21 cellular contexts compared by ENCODE assay signal in genomic region chr1:25832336-25833037, GRCh38. TPM values are rescaled to one million over a fixed set of nuclear protein-coding genes. Genes with fewer than 3 reads are reported as not detected.
DNase-seq lines count a peak whose midpoint lies in the region; ATAC-seq and TF ChIP-seq lines count a peak whose summit lies in the region.
"Had no signal": no experiment of that assay in that cellular context is flagged by ENCODE, and none has a peak within 500 bp of the region (broad histone marks: within the 10 kb centered on the region; RNA-seq: fewer than 3 reads in every experiment).

No MANE protein-coding gene starts in this region.

- H3K27me3 ChIP-seq in mammary epithelial cell (ENCODE audit: insufficient read depth, low read length): no peaks in the 10 kb centered on the region
- no peaks in the 10 kb centered on the region for H3K27me3 ChIP-seq in muscle layer of duodenum (ENCODE audit: low read depth, low read length)
- H3K27me3 ChIP-seq: body of pancreas had no signal

- TF ChIP-seq CTCF in OCI-LY7 (conservative IDR thresholded peaks at IDR 0.05; ENCODE audit: low read length): no peak
- no peak for TF ChIP-seq CTCF in mammary epithelial cell (conservative IDR thresholded peaks at IDR 0.05 in 1 of 2, IDR thresholded peaks at IDR 0.05 in 1 of 2; ENCODE audit: extremely low read depth in 1 of 2, insufficient read depth in 1 of 2, low read depth in 1 of 2, low read length in 2 of 2)

- H3K36me3 ChIP-seq in OCI-LY7 (ENCODE audit: insufficient read depth, low read length) (peaks cover 97% of the 10 kb centered on the region), mammary epithelial cell (ENCODE audit: insufficient read depth, low read length) (peaks cover 30% of the 10 kb centered on the region), muscle layer of duodenum (ENCODE audit: control insufficient read depth in 1 of 2, insufficient read depth in 2 of 2, low read length in 2 of 2) (peaks cover 50 to 65% of the 10 kb centered on the region in 2 donors)

- no peak overlapping the region for H3K9ac ChIP-seq in mammary epithelial cell (ENCODE audit: insufficient read depth, low read length)
- H3K9ac ChIP-seq: KMS-11 had no signal

- H2AFZ ChIP-seq in OCI-LY7 (ENCODE audit: low read length) (no peak overlapping the region), mammary epithelial cell (ENCODE audit: low read depth, low read length) (no peak overlapping the region)

- ATAC-seq in HG03039 (IDR thresholded peaks at IDR 0.05; ENCODE audit: unreplicated experiment): no peak
- ATAC-seq: body of pancreas had no signal

- H4K20me1 ChIP-seq in OCI-LY7 (ENCODE audit: insufficient read depth, low read length): no peaks in the 10 kb centered on the region
- no peaks in the 10 kb centered on the region for H4K20me1 ChIP-seq in mammary epithelial cell (ENCODE audit: insufficient read depth, low read length)

- 99% methylated on average over 6 of the region's 6 CpGs for WGBS in mammary epithelial cell (ENCODE audit: low coverage, missing lambda C conversion rate)

- H3K9me2 ChIP-seq in OCI-LY7 (ENCODE audit: insufficient read depth, low read length): no peaks in the 10 kb centered on the region

- no peaks in the 10 kb centered on the region for H3K9me3 ChIP-seq in OCI-LY7 (ENCODE audit: low read length)
- no peaks in the 10 kb centered on the region for H3K9me3 ChIP-seq in mammary epithelial cell (replicated peaks; ENCODE audit: insufficient read depth, low read length)
- no peaks in the 10 kb centered on the region for H3K9me3 ChIP-seq in muscle layer of duodenum (ENCODE audit: control insufficient read depth in 1 of 2, low read length in 2 of 2)
- H3K9me3 ChIP-seq: body of pancreas had no signal

- H3K4me3 ChIP-seq in OCI-LY7 (ENCODE audit: low read depth, low read length, poor library complexity, severe bottlenecking) (no peak overlapping the region), mammary epithelial cell (replicated peaks in 1 of 3; ENCODE audit: insufficient read depth in 1 of 3, low read depth in 2 of 3, low read length in 3 of 3) (no peak overlapping the region), muscle layer of duodenum (ENCODE audit: low read depth in 1 of 2, low read length in 2 of 2) (no peak overlapping the region)
- H3K4me3 ChIP-seq: body of pancreas had no signal

- TSS peak; percentile 70 for BruUV-seq in OCI-LY7 (replicated peaks; lab: Mats Ljungman, UMichigan)
- TSS peak; percentile 47 for BruUV-seq in mammary epithelial cell (replicated peaks; lab: Mats Ljungman, UMichigan)

- dilution Hi-C loops in mammary epithelial cell (cut with HindIII; ENCODE audit: low sequenced_read_pairs): no loop called here

- no peak overlapping the region for H3K4me2 ChIP-seq in OCI-LY7 (ENCODE audit: low read length)
- no peak overlapping the region for H3K4me2 ChIP-seq in mammary epithelial cell (ENCODE audit: insufficient read depth, low read depth, low read length)
- H3K4me2 ChIP-seq: KMS-11 had no signal

- H3K27ac ChIP-seq in OCI-LY7 (ENCODE audit: low read depth, low read length, poor library complexity, severe bottlenecking) (no peak overlapping the region), mammary epithelial cell (ENCODE audit: insufficient read depth, low read depth, low read length) (no peak overlapping the region), muscle layer of duodenum (ENCODE audit: low read length) (peak overlapping the region; percentile 35)
- H3K27ac ChIP-seq: KMS-11, WERI-Rb-1 had no signal

- H3K4me1 ChIP-seq in OCI-LY7 (ENCODE audit: insufficient read depth, low read length, poor library complexity, severe bottlenecking) (no peaks in the 10 kb centered on the region), mammary epithelial cell (ENCODE audit: insufficient read depth, low read length) (no peaks in the 10 kb centered on the region), muscle layer of duodenum (ENCODE audit: control insufficient read depth in 1 of 2, insufficient read depth in 2 of 2, low read length in 2 of 2) (no peaks in the 10 kb centered on the region)

- CTCF ChIA-PET in OCI-LY7 (lab: Charles Lee; ENCODE audit: unreplicated experiment): interaction anchor here (0.5 kb wide), 1 partner anchor 165 kb away, joined by 3 read pairs; no protein-coding TSS in a partner anchor
- CTCF ChIA-PET in mammary epithelial cell (lab: Charles Lee; ENCODE audit: low non-redundant PET): interaction anchor here (0.7 kb wide), 1 partner anchor 224 kb away, joined by 3 read pairs; no protein-coding TSS in a partner anchor

- DNase-seq in EH (ENCODE audit: low read depth): peak; percentile 22
- no peak for DNase-seq in OCI-LY7 (ENCODE audit: low spot score)
- DNase-seq in mammary epithelial cell: peak; percentile 38
- no peak for DNase-seq in foreskin melanocyte
- no peak for DNase-seq in NCI-H446 treated with DMSO at 0.1 percent for 48 hours (lab: John Stamatoyannopoulos, UW)
- DNase-seq in NCI-H2171 (lab: John Stamatoyannopoulos, UW): no peak
- DNase-seq: activated CD8-positive, alpha-beta memory T cell treated with anti-CD3 and anti-CD28 coated beads, Interleukin-2, amount 50 U/mL, for 4 hours; activated naive CD8-positive, alpha-beta T cell treated with anti-CD3 and anti-CD28 coated beads, Interleukin-2, amount 10 ng/mL, durations not matched to agents 7 days and 5 days; body of pancreas; GOT3; kidney glomerular epithelial cell; NCI-H187 treated with DMSO at 0.1 percent for 48 hours; NCI-H2227 treated with DMSO at 0.1 percent for 48 hours; NCI-H748 treated with DMSO at 0.1 percent for 48 hours; occipital lobe; stimulated activated CD4-positive, alpha-beta T cell treated with anti-CD3 and anti-CD28 coated beads, Interleukin-4, amount 100 ng/mL, for 24 hours; stimulated activated naive CD4-positive, alpha-beta T cell treated with Interleukin-2 at 50 U/mL for 16 hours; WERI-Rb-1 had no signal

- in situ Hi-C loops in mammary epithelial cell (cut with MboI; ENCODE audit: low sequenced_read_pairs in 2 of 2): loop anchor here in 1 of 2 donors (10.0 kb wide), 1 partner anchor 62 kb away; no protein-coding TSS in a partner anchor

- no peaks in the 10 kb centered on the region; the same call in 1 of the 2 replicates for H3K79me2 ChIP-seq in OCI-LY7 (ENCODE audit: insufficient read depth, low read depth, low read length)
- H3K79me2 ChIP-seq in mammary epithelial cell (ENCODE audit: insufficient read depth, low read length): peaks cover 20% of the 10 kb centered on the region

- POLR2A ChIA-PET in OCI-LY7 (lab: Charles Lee): no interaction called here

- intact Hi-C loops in OCI-LY7 (cut with micrococcal nuclease; ENCODE audit: unreplicated experiment): no loop called here
- intact Hi-C loops in mammary epithelial cell (cut with micrococcal nuclease): no loop called here

RNA-seq across cellular contexts. Expression of gene MTFR1L, which starts 12.7 kb away (rescaled TPM):
- 33.6 and 35.3 TPM in 2 replicates for total RNA-seq in OCI-LY7 (2014; rRNA removed; shearing (Covaris generic))
- total RNA-seq in OCI-LY7 (2022): 43.4 and 51.2 TPM in 2 replicates
- 10 to 100 TPM; 31.2 to 39.0 TPM for total RNA-seq in mammary epithelial cell
- 27.1 TPM for polyA plus RNA-seq in mammary epithelial cell
- 44.1 TPM for polyA minus RNA-seq in mammary epithelial cell

RNA-seq across cellular contexts. Expression of gene AUNIP, which starts 26.8 kb away (rescaled TPM):
- total RNA-seq in OCI-LY7 (2014; rRNA removed; shearing (Covaris generic)): 14.2 and 21.5 TPM in 2 replicates
- 15.1 and 16.8 TPM in 2 replicates for total RNA-seq in OCI-LY7 (2022)
- total RNA-seq in mammary epithelial cell: 1 to 10 TPM; 5.7 to 9.3 TPM
- 9.9 TPM for polyA plus RNA-seq in mammary epithelial cell
- polyA minus RNA-seq in mammary epithelial cell: 10.2 TPM
- total RNA-seq: body of pancreas had no signal

RNA-seq across cellular contexts. Expression of gene SELENON, which starts 32.5 kb away (rescaled TPM):
- total RNA-seq in OCI-LY7 (2014; rRNA removed; shearing (Covaris generic)): 5.6 and 9.9 TPM in 2 replicates
- total RNA-seq in OCI-LY7 (2022) (28.1 and 28.3 TPM in 2 replicates), mammary epithelial cell (10 to 100 TPM; 14.3 to 53.9 TPM)
- 41.7 TPM for polyA plus RNA-seq in mammary epithelial cell
- polyA minus RNA-seq in mammary epithelial cell: 70.3 TPM

RNA-seq across cellular contexts. Expression of gene PAQR7, which starts 43.0 kb away (rescaled TPM):
- 0.22 and 0.28 TPM in 2 replicates for total RNA-seq in OCI-LY7 (2014; rRNA removed; shearing (Covaris generic))
- total RNA-seq in OCI-LY7 (2022) (1.3 and 1.8 TPM in 2 replicates), mammary epithelial cell (10 to 100 TPM; 21.6 to 28.3 TPM)
- polyA plus RNA-seq in mammary epithelial cell: 18.2 TPM
- polyA minus RNA-seq in mammary epithelial cell: 17.3 TPM

Comparison
In these comparisons a context has a peak if more than half of its experiments do, and no peak if none do; other contexts are left out.
1. DNase-seq: peak in EH (single experiment) and mammary epithelial cell (single experiment); none in OCI-LY7 (single experiment), foreskin melanocyte (single experiment), NCI-H446 treated with DMSO at 0.1 percent for 48 hours (single experiment) and NCI-H2171 (single experiment).